ENCODE assay signal across 8 cellular contexts in the genomic region with DNA sequence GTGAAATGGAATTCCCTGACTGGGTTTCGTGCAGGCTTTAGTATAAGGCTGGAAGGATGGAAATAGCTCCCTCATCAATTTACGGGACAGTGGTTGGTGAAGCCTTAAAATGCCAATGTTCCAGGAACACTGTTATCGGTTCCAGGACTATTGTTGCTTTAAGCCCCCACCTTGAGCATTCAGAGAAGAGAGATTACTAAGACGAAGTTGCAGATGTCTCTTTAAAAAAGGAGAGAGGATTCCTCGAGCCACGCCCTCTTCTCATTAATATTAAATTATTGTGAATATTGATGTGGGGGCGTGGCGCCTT. TPM values are rescaled to one million over a fixed set of nuclear protein-coding genes. Genes with fewer than 3 reads are reported as not detected.
DNase-seq lines count a peak whose midpoint lies in the region; ATAC-seq, FAIRE-seq and TF ChIP-seq lines count a peak whose summit lies in the region.

No MANE protein-coding gene starts in this region.

- no peaks in the 10 kb centered on the region for H3K4me1 ChIP-seq in CD8-positive, alpha-beta memory T cell (ENCODE audit: insufficient read depth, low read length)
- H3K4me1 ChIP-seq in H1 (replicated peaks in 1 of 4; ENCODE audit: control insufficient read depth in 3 of 4, insufficient read depth in 4 of 4, low read length in 3 of 4) (peaks cover 20 to 39% (median 26%) of the 10 kb centered on the region in 4 experiments; a peak in 6 of 7 replicates), neuron (ENCODE audit: insufficient read depth, low read length) (peaks cover 7% of the 10 kb centered on the region)

- H3K9me3 Mint-ChIP-seq in CD8-positive, alpha-beta memory T cell: no peaks in the 10 kb centered on the region
- no peaks in the 10 kb centered on the region for H3K9me3 Mint-ChIP-seq in activated CD4-positive, alpha-beta memory T cell treated with anti-CD3 and anti-CD28 coated beads, Interleukin-2, amount 10 ng/mL, durations not matched to agents 7 days and 5 days

- H2BK20ac ChIP-seq in H1 (ENCODE audit: low read length): peak overlapping the region; percentile 66; the same call in 1 of the 2 replicates

- no peak overlapping the region; the same call in 1 of the 2 replicates for H2AFZ ChIP-seq in H1 (ENCODE audit: low read length)
- H2AFZ ChIP-seq in neuron (ENCODE audit: low read depth, low read length): peak overlapping the region; percentile 16

- no peak overlapping the region for H3K4ac ChIP-seq in H1 (replicated peaks; ENCODE audit: insufficient read length, low read depth, low read length)

- H3K9me3 ChIP-seq in CD8-positive, alpha-beta memory T cell (ENCODE audit: low read length): no peaks in the 10 kb centered on the region
- H3K9me3 ChIP-seq in H1 (ENCODE audit: insufficient read depth in 2 of 2, low read depth in 1 of 2, low read length in 1 of 2): no peaks in the 10 kb centered on the region
- no peaks in the 10 kb centered on the region for H3K9me3 ChIP-seq in neuron (ENCODE audit: low read length)

- no peaks in the 10 kb centered on the region; the same call in 1 of the 2 replicates for H3K79me1 ChIP-seq in H1 (ENCODE audit: low read depth, low read length)

- H3K14ac ChIP-seq in H1 (ENCODE audit: insufficient read length): no peak overlapping the region

- WGBS in H1 (ENCODE audit: extremely low coverage in 1 of 2, insufficient coverage in 1 of 2, insufficient read length in 1 of 2, insufficient replicate concordance in 2 of 2, low coverage in 1 of 2, low lambda C conversion rate in 2 of 2, missing lambda C conversion rate in 1 of 2), 2 experiments: 17% methylated on average over 8 of the region's 8 CpGs; no CpG with 5 or more reads in 1 of the 2 experiments

- peaks cover 27% of the 10 kb centered on the region for H3K27me3 ChIP-seq in CD8-positive, alpha-beta memory T cell (ENCODE audit: insufficient read depth, low read length, poor library complexity, severe bottlenecking)
- no peaks in the 10 kb centered on the region for H3K27me3 ChIP-seq in H1 (replicated peaks in 1 of 4; ENCODE audit: control insufficient read depth in 3 of 4, extremely low read depth in 1 of 4, insufficient read depth in 3 of 4, low read length in 3 of 4)
- peaks cover 86% of the 10 kb centered on the region for H3K27me3 ChIP-seq in neuron (ENCODE audit: insufficient read depth, low read length)

- H4K91ac ChIP-seq in H1 (replicated peaks; ENCODE audit: insufficient read length, low read length): no peak overlapping the region

- H3K9ac ChIP-seq in H1 (replicated peaks in 1 of 4; ENCODE audit: extremely low read depth in 1 of 4, low read depth in 3 of 4, low read length in 3 of 4): no peak overlapping the region

- no peak overlapping the region for H2BK15ac ChIP-seq in H1 (ENCODE audit: low read length)

- no peak overlapping the region for H3K4me3 ChIP-seq in CD8-positive, alpha-beta memory T cell (ENCODE audit: low read length)
- peak overlapping the region; percentile 54 to 81 (median 64); a peak in 6 of 8 replicates for H3K4me3 ChIP-seq in H1 (ENCODE audit: extremely low read depth in 1 of 4, insufficient read depth in 2 of 4, low read depth in 3 of 4, low read length in 4 of 4)
- H3K4me3 ChIP-seq in neuron (ENCODE audit: low read length): peak overlapping the region; percentile 22

- no peaks in the 10 kb centered on the region for H3K36me3 ChIP-seq in CD8-positive, alpha-beta memory T cell (ENCODE audit: insufficient read depth, low read length)
- no peaks in the 10 kb centered on the region for H3K36me3 ChIP-seq in H1 (ENCODE audit: control insufficient read depth in 2 of 4, insufficient read depth in 4 of 4, low read length in 3 of 4)
- no peaks in the 10 kb centered on the region for H3K36me3 ChIP-seq in neuron (ENCODE audit: insufficient read depth, low read length)

- peak overlapping the region; percentile 63; the same call in 1 of the 2 replicates for H3K18ac ChIP-seq in H1 (ENCODE audit: extremely low read depth, low read length)

- H4K5ac ChIP-seq in H1 (ENCODE audit: insufficient read length, low read depth, low read length): no peak overlapping the region

- peaks cover 0 to 2% (median 0%) of the 10 kb centered on the region in 3 donors for H3K36me3 Mint-ChIP-seq in CD8-positive, alpha-beta memory T cell
- no peaks in the 10 kb centered on the region for H3K36me3 Mint-ChIP-seq in activated CD4-positive, alpha-beta memory T cell treated with anti-CD3 and anti-CD28 coated beads, Interleukin-2, amount 10 ng/mL, durations not matched to agents 7 days and 5 days (ENCODE audit: low read depth)

- no peak for TF ChIP-seq CTCF in H1 (IDR thresholded peaks at IDR 0.05; ENCODE audit: control extremely low read depth in 1 of 3, insufficient read depth in 1 of 3, low read depth in 1 of 3, low read length in 3 of 3)

- peak overlapping the region; percentile 51 for H3K27ac ChIP-seq in CD8-positive, alpha-beta memory T cell (ENCODE audit: low read depth, low read length)
- no peak overlapping the region for H3K27ac ChIP-seq in H1 (ENCODE audit: low read depth, low read length)

- no peak overlapping the region for H2BK5ac ChIP-seq in H1 (ENCODE audit: low read depth, low read length)

- peaks cover 32 to 52% of the 10 kb centered on the region in 2 donors for H3K27me3 Mint-ChIP-seq in CD8-positive, alpha-beta memory T cell
- H3K27me3 Mint-ChIP-seq in activated CD4-positive, alpha-beta memory T cell treated with anti-CD3 and anti-CD28 coated beads, Interleukin-2, amount 10 ng/mL, durations not matched to agents 7 days and 5 days: peaks cover 42% of the 10 kb centered on the region

- peak overlapping the region; percentile 66 to 97 for H3K4me2 ChIP-seq in H1 (ENCODE audit: insufficient read depth in 1 of 2, low read depth in 2 of 2, low read length in 2 of 2)

- FAIRE-seq in H1 (lab: Jason Lieb, UNC): no peak

- peaks cover 7 to 10% (median 9%) of the 10 kb centered on the region in 3 donors for H3K4me1 Mint-ChIP-seq in CD8-positive, alpha-beta memory T cell
- peaks cover 8% of the 10 kb centered on the region for H3K4me1 Mint-ChIP-seq in activated CD4-positive, alpha-beta memory T cell treated with anti-CD3 and anti-CD28 coated beads, Interleukin-2, amount 10 ng/mL, durations not matched to agents 7 days and 5 days

- H3K56ac ChIP-seq in H1 (replicated peaks; ENCODE audit: insufficient read length, low read depth, low read length): no peak overlapping the region

- peak overlapping the region in 5 of 7 donors; percentile 34 to 60 (median 47) for H3K4me3 Mint-ChIP-seq in CD8-positive, alpha-beta memory T cell
- no peak overlapping the region for H3K4me3 Mint-ChIP-seq in activated CD4-positive, alpha-beta memory T cell treated with anti-CD3 and anti-CD28 coated beads, Interleukin-2, amount 10 ng/mL, durations not matched to agents 7 days and 5 days

- H3K79me2 ChIP-seq in H1 (ENCODE audit: control insufficient read depth in 1 of 2, insufficient read depth in 2 of 2, low read length in 2 of 2): no peaks in the 10 kb centered on the region; a peak in 1 of 4 replicates

- no peaks in the 10 kb centered on the region for H4K20me1 ChIP-seq in H1 (replicated peaks in 1 of 2; ENCODE audit: control insufficient read depth in 1 of 2, insufficient read depth in 2 of 2, low read length in 2 of 2)

- TF ChIP-seq RAD21 in H1 (IDR thresholded peaks at IDR 0.05 in 1 of 2, conservative IDR thresholded peaks at IDR 0.05 in 1 of 2; ENCODE audit: low read depth in 2 of 2, low read length in 2 of 2): no peak

- TF ChIP-seq POLR2A in H1 (IDR thresholded peaks at IDR 0.05; ENCODE audit: control extremely low read depth in 1 of 2, low read depth in 2 of 2, low read length in 2 of 2): no peak

- no peak overlapping the region for H2BK12ac ChIP-seq in H1 (ENCODE audit: low read depth, low read length)

- CTCF ChIA-PET in CD8-positive, alpha-beta memory T cell (lab: Charles Lee): no interaction called here
- CTCF ChIA-PET in H1 (lab: Charles Lee; ENCODE audit: partially characterized antibody): interaction anchor here (0.8 to 7.9 kb wide), 18 partner anchors 12 to 290 kb away, joined by 3 to 224 read pairs (median 6); no protein-coding TSS in a partner anchor
- CTCF ChIA-PET in activated CD4-positive, alpha-beta memory T cell treated with anti-CD3 and anti-CD28 coated beads, Interleukin-2, amount 10 ng/mL, durations not matched to agents 7 days and 5 days (lab: Charles Lee): interaction anchor here (0.9 to 1.5 kb wide), 2 partner anchors 13 to 37 kb away, joined by 3 read pairs; no protein-coding TSS in a partner anchor

- peaks cover 6% of the 10 kb centered on the region; the same call in 1 of the 2 replicates for H3K23me2 ChIP-seq in H1 (ENCODE audit: low read depth, low read length)

- POLR2A ChIA-PET in CD8-positive, alpha-beta memory T cell (lab: Charles Lee): no interaction called here
- POLR2A ChIA-PET in H1 (lab: Charles Lee; ENCODE audit: partially characterized antibody): interaction anchor here (0.7 to 5.4 kb wide), 11 partner anchors 10 to 53 kb away, joined by 3 to 51 read pairs (median 8); no protein-coding TSS in a partner anchor
- POLR2A ChIA-PET in activated CD4-positive, alpha-beta memory T cell treated with anti-CD3 and anti-CD28 coated beads, Interleukin-2, amount 10 ng/mL, durations not matched to agents 7 days and 5 days (lab: Charles Lee): interaction anchor here (1.4 kb wide), 1 partner anchor 12 kb away, joined by 3 read pairs; no protein-coding TSS in a partner anchor

- H3K23ac ChIP-seq in H1 (ENCODE audit: insufficient read length): no peak overlapping the region

- no peak overlapping the region for H2AK5ac ChIP-seq in H1 (ENCODE audit: low read depth, low read length)

- H2BK120ac ChIP-seq in H1 (replicated peaks; ENCODE audit: low read depth, low read length): no peak overlapping the region

- no peak for DNase-seq in CD8-positive, alpha-beta memory T cell
- DNase-seq in NCI-H1105 (lab: John Stamatoyannopoulos, UW) (peak; percentile 63), H1 (ENCODE audit: low read depth in 1 of 2, low spot score in 2 of 2) (no peak), hepatic stellate cell (ENCODE audit: low spot score) (no peak), activated gamma-delta T cell treated with Interleukin-2 at 50 U/mL for 16 hours (no peak)
- DNase-seq in activated CD4-positive, alpha-beta memory T cell treated with anti-CD3 and anti-CD28 coated beads, Interleukin-2, amount 10 ng/mL, durations not matched to agents 7 days and 5 days: no peak

- H3K27ac Mint-ChIP-seq in CD8-positive, alpha-beta memory T cell: peak overlapping the region in 1 of 8 donors; percentile 19
- no peak overlapping the region for H3K27ac Mint-ChIP-seq in activated CD4-positive, alpha-beta memory T cell treated with anti-CD3 and anti-CD28 coated beads, Interleukin-2, amount 10 ng/mL, durations not matched to agents 7 days and 5 days

- no peak overlapping the region for H4K8ac ChIP-seq in H1 (ENCODE audit: extremely low read depth, insufficient read depth, low read length)

- ATAC-seq in GM19395 (IDR thresholded peaks at IDR 0.05; ENCODE audit: unreplicated experiment): no peak

- TF ChIP-seq EP300 in H1 (IDR thresholded peaks at IDR 0.05; ENCODE audit: borderline replicate concordance in 1 of 2, low read depth in 2 of 2, low read length in 2 of 2): no peak

RNA-seq across cellular contexts. Expression of a gene that starts 0.2 kb away (rescaled TPM):
- not detected for total RNA-seq in CD8-positive, alpha-beta memory T cell
- polyA plus RNA-seq in CD8-positive, alpha-beta memory T cell: not detected
- 12.7 and 13.7 TPM in 2 replicates for total RNA-seq in H1 (2021; fragmentation: NEBNext Ultra II Directional; extraction: Animal tissue kit (Norgen Biotek cat#: 25700))
- 4.1 and 6.5 TPM in 2 replicates for polyA plus RNA-seq in H1 (2011; rRNA removed)
- 1.8 TPM for polyA plus RNA-seq in H1 (2011; cell fraction: cytosol; rRNA removed)
- polyA plus RNA-seq in H1 (2011; cell fraction: nucleus; rRNA removed): 5.0 TPM
- 10.0 to 16.5 TPM (median 14.4 TPM) in 4 replicates for polyA plus RNA-seq in H1 (2012, experiment 1 of 2)
- 13.8 TPM for polyA plus RNA-seq in H1 (2012, experiment 2 of 2)
- 19.3 TPM for polyA plus RNA-seq in H1 (2013, experiment 1 of 2)
- polyA plus RNA-seq in H1 (2013, experiment 2 of 2): 23.2 TPM
- 2.3 and 5.3 TPM in 2 replicates for polyA minus RNA-seq in H1 (2011; rRNA and poly(A)+ RNA removed)
- 8.2 TPM for polyA minus RNA-seq in H1 (2011; cell fraction: cytosol; rRNA and poly(A)+ RNA removed)
- polyA minus RNA-seq in H1 (2011; cell fraction: nucleus; rRNA and poly(A)+ RNA removed): 5.3 TPM
- total RNA-seq in activated CD4-positive, alpha-beta memory T cell treated with anti-CD3 and anti-CD28 coated beads, Interleukin-2, amount 10 ng/mL, durations not matched to agents 7 days and 5 days: not detected

Comparison
In these comparisons a context has a peak if more than half of its experiments do, and no peak if none do; other contexts are left out.
1. RNA of a gene that starts 0.2 kb away (total RNA-seq): 12.7 to 13.7 TPM in H1; not detected in activated CD4-positive, alpha-beta memory T cell treated with anti-CD3 and anti-CD28 coated beads, Interleukin-2, amount 10 ng/mL, durations not matched to agents 7 days and 5 days and not detected in CD8-positive, alpha-beta memory T cell; every median in the first group is over 10 times any median in the second.